ENCODE assay signal across 30 cellular contexts in genomic region chr10:11946652-11947051, GRCh38.
"Had no signal": no experiment of that assay in that cellular context is flagged by ENCODE, and none has a peak within 500 bp of the region (broad histone marks: within the 10 kb centered on the region; RNA-seq: fewer than 3 reads in every experiment).

No MANE protein-coding gene starts in this region.

- H3K27me3 ChIP-seq: ovary, right lobe of liver, sigmoid colon, stomach, thyroid gland, tibial nerve, upper lobe of left lung, vagina had no signal

- H3K27ac Mint-ChIP-seq: natural killer cell treated with Interleukin-12 subunit alpha and Interleukin-12 subunit beta and Interleukin-15 and Interleukin-18, amount 100 ng/mL, for 72 hours; nephron progenitor cell; progenitor cell of endocrine pancreas; stimulated activated effector memory CD8-positive, alpha-beta T cell treated with anti-CD3 and anti-CD28 coated beads, Interleukin-12 subunit alpha, Interleukin-12 subunit beta, amount 100 ng/mL, for 72 hours; stimulated activated naive B cell treated with anti-CD40 and anti-IgM and Interleukin-4, amounts not matched to agents 10 μg/mL and 1 μg/mL and 100 μg/mL, for 72 hours; stimulated activated naive CD8-positive, alpha-beta T cell treated with anti-CD3 and anti-CD28 coated beads, Interleukin-15, Interleukin-2, amounts not matched to agents 100 ng/mL and 50 ng/mL, for 24 hours had no signal

- H3K79me2 ChIP-seq: parathyroid adenoma had no signal

- H3K27me3 Mint-ChIP-seq: naive thymus-derived CD8-positive, alpha-beta T cell; natural killer cell treated with Interleukin-12 subunit alpha and Interleukin-12 subunit beta and Interleukin-15 and Interleukin-18, amount 100 ng/mL, for 72 hours; progenitor cell of endocrine pancreas; stimulated activated naive B cell treated with anti-CD40 and anti-IgM and Interleukin-4, amounts not matched to agents 10 μg/mL and 1 μg/mL and 100 μg/mL, for 72 hours; stimulated activated naive CD8-positive, alpha-beta T cell treated with anti-CD3 and anti-CD28 coated beads, Interleukin-15, Interleukin-2, amounts not matched to agents 100 ng/mL and 50 ng/mL, for 24 hours had no signal

- H3K9ac ChIP-seq: parathyroid adenoma had no signal

- FAIRE-seq: urothelium cell line had no signal

- H3K4me3 ChIP-seq: ovary, psoas muscle, right lobe of liver, sigmoid colon, stomach, thoracic aorta, thyroid gland, tibial nerve, upper lobe of left lung, vagina had no signal

- H3K36me3 ChIP-seq: ovary had no signal

- H3K4me1 Mint-ChIP-seq: nephron progenitor cell had no signal

- H3K27ac ChIP-seq: ovary, parathyroid adenoma, psoas muscle, right lobe of liver, sigmoid colon, stomach, thoracic aorta, thyroid gland, tibial nerve, upper lobe of left lung, vagina had no signal

- H3K4me1 ChIP-seq: parathyroid adenoma, psoas muscle, right lobe of liver, thyroid gland, upper lobe of left lung, vagina had no signal

- H3K9me3 ChIP-seq: ovary, psoas muscle, right lobe of liver, sigmoid colon, stomach, thoracic aorta, thyroid gland, tibial nerve, upper lobe of left lung, vagina had no signal

- H3K4me3 Mint-ChIP-seq: naive thymus-derived CD8-positive, alpha-beta T cell; natural killer cell treated with Interleukin-12 subunit alpha and Interleukin-12 subunit beta and Interleukin-15 and Interleukin-18, amount 100 ng/mL, for 72 hours; nephron progenitor cell; neural crest cell; stimulated activated effector memory CD8-positive, alpha-beta T cell treated with anti-CD3 and anti-CD28 coated beads, Interleukin-12 subunit alpha, Interleukin-12 subunit beta, amount 100 ng/mL, for 72 hours; stimulated activated naive B cell treated with anti-CD40 and anti-IgM and Interleukin-4, amounts not matched to agents 10 μg/mL and 1 μg/mL and 100 μg/mL, for 72 hours; stimulated activated naive CD8-positive, alpha-beta T cell treated with anti-CD3 and anti-CD28 coated beads, Interleukin-15, Interleukin-2, amounts not matched to agents 100 ng/mL and 50 ng/mL, for 24 hours had no signal

- ATAC-seq: naive thymus-derived CD8-positive, alpha-beta T cell; natural killer cell treated with Interleukin-12 subunit alpha and Interleukin-12 subunit beta and Interleukin-15 and Interleukin-18, amount 100 ng/mL, for 72 hours; psoas muscle; right cardiac atrium; right lobe of liver; stimulated activated effector memory CD8-positive, alpha-beta T cell treated with anti-CD3 and anti-CD28 coated beads, Interleukin-12 subunit alpha, Interleukin-12 subunit beta, amount 100 ng/mL, for 72 hours; stimulated activated naive B cell treated with anti-CD40 and anti-IgM and Interleukin-4, amounts not matched to agents 10 μg/mL and 1 μg/mL and 100 μg/mL, for 72 hours had no signal

- DNase-seq: naive thymus-derived CD8-positive, alpha-beta T cell; nephron progenitor cell; occipital lobe; ovary; posterior cingulate gyrus; psoas muscle; right cardiac atrium; right lobe of liver; sigmoid colon; small intestine; stimulated activated CD4-positive, alpha-beta T cell treated with anti-CD3 and anti-CD28 coated beads, Interleukin-15, amount 100 ng/mL, for 24 hours; stimulated activated CD4-positive, alpha-beta T cell treated with anti-CD3 and anti-CD28 coated beads, Interleukin-2, amount 100 ng/mL, for 24 hours; stimulated activated CD4-positive, alpha-beta T cell treated with anti-CD3 and anti-CD28 coated beads, Interleukin-2, amount 100 ng/mL, for 48 hours; stimulated activated CD4-positive, alpha-beta T cell treated with anti-CD3 and anti-CD28 coated beads, Interleukin-4, amount 100 ng/mL, for 24 hours; stimulated activated naive B cell treated with anti-CD40 and anti-IgM and Interleukin-4, amounts not matched to agents 10 μg/mL and 1 μg/mL and 100 μg/mL, for 72 hours; stimulated activated naive CD4-positive, alpha-beta T cell treated with Interleukin-2 at 50 U/mL for 16 hours; stomach; thyroid gland; trophoblast cell; upper lobe of left lung had no signal

- H2AFZ ChIP-seq: parathyroid adenoma had no signal

- H3K9me3 Mint-ChIP-seq: naive thymus-derived CD8-positive, alpha-beta T cell; natural killer cell treated with Interleukin-12 subunit alpha and Interleukin-12 subunit beta and Interleukin-15 and Interleukin-18, amount 100 ng/mL, for 72 hours; nephron progenitor cell; neural crest cell; stimulated activated effector memory CD8-positive, alpha-beta T cell treated with anti-CD3 and anti-CD28 coated beads, Interleukin-12 subunit alpha, Interleukin-12 subunit beta, amount 100 ng/mL, for 72 hours; stimulated activated naive CD8-positive, alpha-beta T cell treated with anti-CD3 and anti-CD28 coated beads, Interleukin-15, Interleukin-2, amounts not matched to agents 100 ng/mL and 50 ng/mL, for 24 hours had no signal
